In genomic region chr9:21213411-21214326, GRCh38 we compare ENCODE assay signal across 9 cellular contexts. TPM values are rescaled to one million over a fixed set of nuclear protein-coding genes. Genes with fewer than 3 reads are reported as not detected.
DNase-seq lines count a peak whose midpoint lies in the region; ATAC-seq and TF ChIP-seq lines count a peak whose summit lies in the region.
"Not testable (repeated sequence)": the region's sequence is repeated elsewhere in the genome, so short reads cannot be mapped to it uniquely, and the experiment has no call there.
"Had no signal": no experiment of that assay in that cellular context is flagged by ENCODE, and none has a peak within 500 bp of the region (broad histone marks: within the 10 kb centered on the region; RNA-seq: fewer than 3 reads in every experiment).

No MANE protein-coding gene starts in this region.

- ATAC-seq in GM18505 (IDR thresholded peaks at IDR 0.05; ENCODE audit: unreplicated experiment) = peak; percentile 70
- peak; percentile 82 for ATAC-seq in GM21529 (IDR thresholded peaks at IDR 0.05; ENCODE audit: unreplicated experiment)
- peak; percentile 61 for ATAC-seq in HG03108 (IDR thresholded peaks at IDR 0.05; ENCODE audit: unreplicated experiment)
- ATAC-seq in activated B cell treated with CpG ODN at 0.5 μM for 24 hours (ENCODE audit: low read depth) = peak; percentile 74
- ATAC-seq in natural killer cell treated with Interleukin-12 subunit alpha and Interleukin-12 subunit beta and Interleukin-15 and Interleukin-18, amount 100 ng/mL, for 72 hours = not testable (repeated sequence)

- TF ChIP-seq CTCF in AG09319 (IDR thresholded peaks at IDR 0.05; ENCODE audit: low read depth, low read length) = peak; percentile 37
- TF ChIP-seq CTCF in activated B cell treated with CpG ODN at 0.5 μM for 24 hours (IDR thresholded peaks at IDR 0.05) = not testable (repeated sequence)
- TF ChIP-seq CTCF in esophagus muscularis mucosa (IDR thresholded peaks at IDR 0.05) = peak in 2 of 3 experiments; percentile 10 to 19

- H3K27me3 ChIP-seq in esophagus muscularis mucosa = not testable (repeated sequence)

- not testable (repeated sequence) for H3K27ac ChIP-seq in esophagus muscularis mucosa (replicated peaks in 1 of 4)

- not testable (repeated sequence) for DNase-seq in AG09319 (ENCODE audit: extremely low read depth, low read depth); activated B cell treated with CpG ODN at 0.5 μM for 24 hours; esophagus muscularis mucosa (ENCODE audit: extremely low spot score); natural killer cell treated with Interleukin-12 subunit alpha and Interleukin-12 subunit beta and Interleukin-15 and Interleukin-18, amount 100 ng/mL, for 72 hours (ENCODE audit: low spot score)
- DNase-seq in NCI-H1694 treated with DMSO at 0.1 percent for 48 hours (lab: John Stamatoyannopoulos, UW) = peak; percentile 1

- peak overlapping the region; percentile 47 for H3K27ac Mint-ChIP-seq in activated B cell treated with CpG ODN at 0.5 μM for 24 hours
- H3K27ac Mint-ChIP-seq in natural killer cell treated with Interleukin-12 subunit alpha and Interleukin-12 subunit beta and Interleukin-15 and Interleukin-18, amount 100 ng/mL, for 72 hours = not testable (repeated sequence)

- peaks cover 13% of the 10 kb centered on the region for H3K4me1 Mint-ChIP-seq in activated B cell treated with CpG ODN at 0.5 μM for 24 hours
- not testable (repeated sequence) for H3K4me1 Mint-ChIP-seq in natural killer cell treated with Interleukin-12 subunit alpha and Interleukin-12 subunit beta and Interleukin-15 and Interleukin-18, amount 100 ng/mL, for 72 hours (ENCODE audit: low read depth in 2 of 2)

- 51% methylated on average over 5 of the region's 5 CpGs for WGBS in esophagus muscularis mucosa

- not testable (repeated sequence) for H3K9me3 Mint-ChIP-seq in activated B cell treated with CpG ODN at 0.5 μM for 24 hours; natural killer cell treated with Interleukin-12 subunit alpha and Interleukin-12 subunit beta and Interleukin-15 and Interleukin-18, amount 100 ng/mL, for 72 hours

- TF ChIP-seq EP300 in esophagus muscularis mucosa (IDR thresholded peaks at IDR 0.05) = not testable (repeated sequence)

- H3K36me3 Mint-ChIP-seq in activated B cell treated with CpG ODN at 0.5 μM for 24 hours (ENCODE audit: low read depth); natural killer cell treated with Interleukin-12 subunit alpha and Interleukin-12 subunit beta and Interleukin-15 and Interleukin-18, amount 100 ng/mL, for 72 hours: not testable (repeated sequence)

- TF ChIP-seq POLR2A in GM18505 (IDR thresholded peaks at IDR 0.05; ENCODE audit: borderline replicate concordance, extremely low read depth, insufficient read depth, insufficient read length); esophagus muscularis mucosa (IDR thresholded peaks at IDR 0.05; ENCODE audit: low read depth): not testable (repeated sequence)

- not testable (repeated sequence) for H3K27me3 Mint-ChIP-seq in activated B cell treated with CpG ODN at 0.5 μM for 24 hours
- H3K27me3 Mint-ChIP-seq in natural killer cell treated with Interleukin-12 subunit alpha and Interleukin-12 subunit beta and Interleukin-15 and Interleukin-18, amount 100 ng/mL, for 72 hours = peaks cover 12 to 25% of the 10 kb centered on the region in 2 donors

- intact Hi-C loops in activated B cell treated with CpG ODN at 0.5 μM for 24 hours (cut with micrococcal nuclease) = loop anchor here (1.0 to 2.0 kb wide), 2 partner anchors 105 to 576 kb away; no protein-coding TSS in a partner anchor
- intact Hi-C loops in esophagus muscularis mucosa (cut with DNase I) = not testable (repeated sequence)

- not testable (repeated sequence) for H3K4me3 Mint-ChIP-seq in activated B cell treated with CpG ODN at 0.5 μM for 24 hours
- peak overlapping the region; percentile 60 for H3K4me3 Mint-ChIP-seq in natural killer cell treated with Interleukin-12 subunit alpha and Interleukin-12 subunit beta and Interleukin-15 and Interleukin-18, amount 100 ng/mL, for 72 hours

- CTCF ChIA-PET in activated B cell treated with CpG ODN at 0.5 μM for 24 hours (lab: Charles Lee) = interaction anchor here (1.1 to 1.4 kb wide), 4 partner anchors 11 to 29 kb away, joined by 3 to 6 read pairs (median 4); no protein-coding TSS in a partner anchor

- H3K4me1 ChIP-seq in esophagus muscularis mucosa = not testable (repeated sequence)

- not testable (repeated sequence) for H3K4me3 ChIP-seq in esophagus muscularis mucosa

- H3K36me3 ChIP-seq in esophagus muscularis mucosa = not testable (repeated sequence)

- not testable (repeated sequence) for H3K9me3 ChIP-seq in esophagus muscularis mucosa

- POLR2A ChIA-PET in activated B cell treated with CpG ODN at 0.5 μM for 24 hours (lab: Charles Lee) = interaction anchor here (1.1 kb wide), 1 partner anchor 588 kb away, joined by 3 read pairs; the partner anchor contains the start of gene MTAP

RNA-seq across cellular contexts. Expression of gene IFNA16, which starts 3.4 kb away (rescaled TPM):
- total RNA-seq in activated B cell treated with CpG ODN at 0.5 μM for 24 hours (not detected in 2 replicates), esophagus muscularis mucosa (not detected)
- not detected for total RNA-seq in natural killer cell treated with Interleukin-12 subunit alpha and Interleukin-12 subunit beta and Interleukin-15 and Interleukin-18, amount 100 ng/mL, for 72 hours
- total RNA-seq: stomach had no signal

RNA-seq across cellular contexts. Expression of gene IFNA10, which starts 6.7 kb away (rescaled TPM):
- not detected in 2 replicates for total RNA-seq in activated B cell treated with CpG ODN at 0.5 μM for 24 hours
- total RNA-seq in esophagus muscularis mucosa = not detected
- total RNA-seq in natural killer cell treated with Interleukin-12 subunit alpha and Interleukin-12 subunit beta and Interleukin-15 and Interleukin-18, amount 100 ng/mL, for 72 hours = not detected
- total RNA-seq: stomach had no signal

RNA-seq across cellular contexts. Expression of gene IFNA7, which starts 11.7 kb away (rescaled TPM):
- not detected in 2 replicates for total RNA-seq in activated B cell treated with CpG ODN at 0.5 μM for 24 hours
- not detected for total RNA-seq in esophagus muscularis mucosa
- not detected for total RNA-seq in natural killer cell treated with Interleukin-12 subunit alpha and Interleukin-12 subunit beta and Interleukin-15 and Interleukin-18, amount 100 ng/mL, for 72 hours
- total RNA-seq: stomach had no signal

RNA-seq across cellular contexts. Expression of gene IFNA17, which starts 14.4 kb away (rescaled TPM):
- total RNA-seq in activated B cell treated with CpG ODN at 0.5 μM for 24 hours = not detected in 2 replicates
- total RNA-seq in esophagus muscularis mucosa = not detected
- not detected for total RNA-seq in natural killer cell treated with Interleukin-12 subunit alpha and Interleukin-12 subunit beta and Interleukin-15 and Interleukin-18, amount 100 ng/mL, for 72 hours
- total RNA-seq: stomach had no signal

RNA-seq across cellular contexts. Expression of gene IFNA14, which starts 26.1 kb away (rescaled TPM):
- total RNA-seq in activated B cell treated with CpG ODN at 0.5 μM for 24 hours (not detected in 2 replicates), esophagus muscularis mucosa (not detected)
- not detected for total RNA-seq in natural killer cell treated with Interleukin-12 subunit alpha and Interleukin-12 subunit beta and Interleukin-15 and Interleukin-18, amount 100 ng/mL, for 72 hours
- total RNA-seq: stomach had no signal
